ENCODE assay signal across 16 cellular contexts in the genomic region with DNA sequence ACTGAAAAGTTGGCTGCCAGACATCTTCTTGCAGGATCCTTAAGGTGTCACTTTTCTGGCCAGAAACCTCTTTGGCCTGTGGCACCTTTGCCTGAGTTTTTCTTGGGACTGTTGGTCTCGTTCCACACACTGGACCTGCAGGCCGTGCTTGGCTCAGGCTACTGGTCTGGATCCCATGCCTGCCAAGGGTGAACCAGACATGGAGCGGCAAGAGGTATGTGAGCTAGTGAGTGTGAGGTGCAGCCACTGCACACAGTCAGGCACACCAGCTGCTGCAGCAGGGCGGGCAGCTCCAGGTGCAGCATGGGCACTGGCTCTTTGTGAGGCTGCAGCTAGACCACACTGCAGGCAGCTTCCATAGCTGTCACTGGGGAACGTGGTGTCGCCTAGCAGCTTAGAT. TPM values are rescaled to one million over a fixed set of nuclear protein-coding genes. Genes with fewer than 3 reads are reported as not detected.
DNase-seq lines count a peak whose midpoint lies in the region; ATAC-seq and TF ChIP-seq lines count a peak whose summit lies in the region.
"Had no signal": no experiment of that assay in that cellular context is flagged by ENCODE, and none has a peak within 500 bp of the region (broad histone marks: within the 10 kb centered on the region; RNA-seq: fewer than 3 reads in every experiment).

No MANE protein-coding gene starts in this region.

- H3K27me3 ChIP-seq in left ventricle myocardium inferior (ENCODE audit: low read depth) = no peaks in the 10 kb centered on the region
- H3K27me3 ChIP-seq in psoas muscle (ENCODE audit: insufficient read depth in 3 of 3, low read length in 2 of 3) = no peaks in the 10 kb centered on the region
- H3K27me3 ChIP-seq in BE2C = no peaks in the 10 kb centered on the region

- DNase-seq in Right ventricle myocardium inferior (ENCODE audit: missing footprints) (peak; percentile 69), cardiac septum (ENCODE audit: low spot score) (no peak), left ventricle myocardium inferior (peak; percentile 46), psoas muscle (peak in 1 of 2 donors; percentile 54), KBM-7 (no peak), coronary artery (ENCODE audit: low spot score) (no peak), BE2C (no peak)
- DNase-seq in central memory CD4-positive, alpha-beta T cell = no peak
- DNase-seq: CD8-positive, alpha-beta T cell; COR-L47; DMS153; DMS79 treated with DMSO at 0.1 percent for 48 hours; EL had no signal

- in situ Hi-C loops in KBM-7 (cut with MboI; ENCODE audit: low pct_unique_long_range_greater_than_20kb, low sequenced_read_pairs) = no loop called here

- H3K4me3 ChIP-seq in left ventricle myocardium inferior (no peak overlapping the region), psoas muscle (no peak overlapping the region), coronary artery (no peak overlapping the region), BE2C (ENCODE audit: low read depth, low read length) (no peak overlapping the region)
- H3K4me3 ChIP-seq: K562 had no signal

- H3K36me3 ChIP-seq in left ventricle myocardium inferior (no peaks in the 10 kb centered on the region), psoas muscle (ENCODE audit: insufficient read depth in 1 of 2, low read depth in 1 of 2) (no peaks in the 10 kb centered on the region), BE2C (peaks cover 4% of the 10 kb centered on the region; the same call in 1 of the 2 replicates)

- TF ChIP-seq CTCF in left ventricle myocardium inferior (IDR thresholded peaks at IDR 0.05; ENCODE audit: borderline replicate concordance) (no peak), psoas muscle (IDR thresholded peaks at IDR 0.05) (no peak), coronary artery (IDR thresholded peaks at IDR 0.05) (no peak), BE2C (IDR thresholded peaks at IDR 0.05; ENCODE audit: low read depth, low read length) (no peak)

- intact Hi-C loops in Right ventricle myocardium inferior (cut with DNase I) = no loop called here
- intact Hi-C loops in cardiac septum (cut with DNase I) = no loop called here
- intact Hi-C loops in left ventricle myocardium inferior (cut with micrococcal nuclease) = no loop called here
- intact Hi-C loops in psoas muscle (cut with DNase I) = no loop called here

- H3K4me1 ChIP-seq in left ventricle myocardium inferior = peaks cover 36% of the 10 kb centered on the region
- peaks cover 13% of the 10 kb centered on the region for H3K4me1 ChIP-seq in psoas muscle
- no peaks in the 10 kb centered on the region for H3K4me1 ChIP-seq in BE2C

- 31 to 70% (median 42%) methylated on average over 6 of the region's 6 CpGs for WGBS in psoas muscle, 3 donors

- ATAC-seq in Right ventricle myocardium inferior (peak; percentile 85), psoas muscle (peak; percentile 47 to 84 (median 74))
- ATAC-seq: CD8-positive, alpha-beta T cell; HCT116; K562 had no signal

- peak overlapping the region; percentile 71 for H3K27ac ChIP-seq in left ventricle myocardium inferior (replicated peaks)
- no peak overlapping the region for H3K27ac ChIP-seq in psoas muscle
- no peak overlapping the region for H3K27ac ChIP-seq in coronary artery
- H3K27ac ChIP-seq: 22Rv1 had no signal

- H3K9me3 ChIP-seq in left ventricle myocardium inferior (replicated peaks) (peaks cover 26% of the 10 kb centered on the region), psoas muscle (peaks cover 6% of the 10 kb centered on the region), BE2C (no peaks in the 10 kb centered on the region)

RNA-seq across cellular contexts. Expression of a gene that starts 47.9 kb away (rescaled TPM):
- total RNA-seq in Right ventricle myocardium inferior (42.6 TPM), cardiac septum (27.1 TPM), left ventricle myocardium inferior (37.6 TPM), psoas muscle (10 to 100 TPM; 32.1 to 57.4 (median 41.3) TPM)
- 10 to 100 TPM; 71.1 to 87.2 (median 86.7) TPM for polyA plus RNA-seq in psoas muscle
- 47.5 TPM for polyA plus RNA-seq in BE2C (2012; ENCODE audit: insufficient read depth, insufficient read length, low read depth)

RNA-seq across cellular contexts. Expression of a gene that starts 48.0 kb away (rescaled TPM):
- 4.2 TPM for total RNA-seq in Right ventricle myocardium inferior
- 4.6 TPM for total RNA-seq in cardiac septum
- 5.9 TPM for total RNA-seq in left ventricle myocardium inferior
- 1 to 10 TPM; 2.9 to 5.1 (median 3.8) TPM for total RNA-seq in psoas muscle
- 1 to 10 TPM; 4.7 to 7.6 (median 6.2) TPM for polyA plus RNA-seq in psoas muscle
- polyA plus RNA-seq in BE2C (2012; ENCODE audit: insufficient read depth, insufficient read length, low read depth) = 22.2 TPM

Comparison
In these comparisons a context has a peak if more than half of its experiments do, and no peak if none do; other contexts are left out.
1. DNase-seq: peak in Right ventricle myocardium inferior (single experiment) and left ventricle myocardium inferior (single experiment); none in cardiac septum (single experiment), KBM-7 (single experiment), coronary artery (single experiment), BE2C (single experiment) and central memory CD4-positive, alpha-beta T cell (single experiment).